24 cellular contexts compared by ENCODE assay signal in genomic region chr6:7787731-7788130, GRCh38.
"Had no signal": no experiment of that assay in that cellular context is flagged by ENCODE, and none has a peak within 500 bp of the region (broad histone marks: within the 10 kb centered on the region; RNA-seq: fewer than 3 reads in every experiment).

No MANE protein-coding gene starts in this region.

- H3K36me3 ChIP-seq: gastroesophageal sphincter, heart left ventricle, left lung, ovary, stomach, thyroid gland, vagina had no signal

- H2AFZ ChIP-seq: hepatocyte had no signal

- H3K4me3 ChIP-seq: gastroesophageal sphincter, heart left ventricle, hepatocyte, left lung, ovary, psoas muscle, stomach, thyroid gland, vagina had no signal

- DNase-seq: effector CD8-positive, alpha-beta T cell; endodermal cell; left lung; naive thymus-derived CD8-positive, alpha-beta T cell; nephron progenitor cell; nucleus accumbens; right cardiac atrium; stimulated activated CD4-positive, alpha-beta T cell treated with anti-CD3 and anti-CD28 coated beads, Interleukin-15, amount 100 ng/mL, for 24 hours; stimulated activated CD4-positive, alpha-beta T cell treated with anti-CD3 and anti-CD28 coated beads, Interleukin-2, amount 100 ng/mL, for 48 hours; stimulated activated CD8-positive, alpha-beta memory T cell treated with anti-CD3 and anti-CD28 coated beads, Interleukin-4, amount 100 ng/mL, for 48 hours; stimulated activated naive CD4-positive, alpha-beta T cell; stomach had no signal

- FAIRE-seq: colon, islet of Langerhans, small intestine had no signal

- ATAC-seq: naive thymus-derived CD8-positive, alpha-beta T cell had no signal

- H3K79me2 ChIP-seq: hepatocyte had no signal

- H3K9me3 ChIP-seq: gastroesophageal sphincter, heart left ventricle, left lung, ovary, psoas muscle, stomach, thyroid gland, vagina had no signal

- H3K4me1 ChIP-seq: foreskin keratinocyte, psoas muscle had no signal

- H3K4me2 ChIP-seq: hepatocyte had no signal

- H3K27me3 ChIP-seq: gastroesophageal sphincter, hepatocyte, left lung, ovary, stomach, thyroid gland, vagina had no signal

- H3K27ac ChIP-seq: epithelial cell of prostate, foreskin keratinocyte, hepatocyte, left lung, psoas muscle, thyroid gland, vagina had no signal
